8 cellular contexts compared by ENCODE assay signal in genomic region chr11:73779084-73779902, GRCh38. TPM values are rescaled to one million over a fixed set of nuclear protein-coding genes. Genes with fewer than 3 reads are reported as not detected.
DNase-seq lines count a peak whose midpoint lies in the region; ATAC-seq and TF ChIP-seq lines count a peak whose summit lies in the region.

No MANE protein-coding gene starts in this region.

- intact Hi-C loops in Calu3 (cut with micrococcal nuclease; ENCODE audit: unreplicated experiment) = loop anchor here (2.0 kb wide), 1 partner anchor 18 kb away; the partner anchor contains the start of gene RAB6A

- TSS peak; percentile 92 for BruUV-seq in Calu3 (replicated peaks; lab: Mats Ljungman, UMichigan)

- H3K36me3 Mint-ChIP-seq in Calu3 (ENCODE audit: insufficient read depth, unreplicated experiment) (peaks cover 13% of the 10 kb centered on the region), endodermal cell (ENCODE audit: low read depth) (no peaks in the 10 kb centered on the region)

- ATAC-seq in GM21423 (IDR thresholded peaks at IDR 0.05; ENCODE audit: unreplicated experiment) = peak; percentile 99

- H3K27me3 ChIP-seq in HUES48 (ENCODE audit: control insufficient read depth, insufficient read depth, low read length) (no peaks in the 10 kb centered on the region), NT2/D1 (ENCODE audit: insufficient read depth, insufficient read length) (no peaks in the 10 kb centered on the region), endodermal cell (ENCODE audit: control insufficient read depth, insufficient read depth, low read length, poor library complexity, severe bottlenecking) (no peaks in the 10 kb centered on the region)

- peaks cover 5% of the 10 kb centered on the region for H3K4me1 ChIP-seq in HUES48 (ENCODE audit: control insufficient read depth, insufficient read depth, low read length)
- no peaks in the 10 kb centered on the region for H3K4me1 ChIP-seq in NT2/D1 (ENCODE audit: insufficient read depth, insufficient read length)
- H3K4me1 ChIP-seq in endodermal cell (ENCODE audit: control insufficient read depth, insufficient read depth, low read length) = no peaks in the 10 kb centered on the region

- H3K9me3 ChIP-seq in HUES48 (ENCODE audit: control insufficient read depth, insufficient read depth, low read length) (no peaks in the 10 kb centered on the region; the same call in 1 of the 2 replicates), NT2/D1 (ENCODE audit: insufficient read depth, low read length) (no peaks in the 10 kb centered on the region), endodermal cell (ENCODE audit: control insufficient read depth, low read length) (no peaks in the 10 kb centered on the region)

- H3K27ac Mint-ChIP-seq in Calu3 (ENCODE audit: unreplicated experiment) (peak overlapping the region; percentile 92), endodermal cell (peak overlapping the region; percentile 100)

- CTCF ChIA-PET in Calu3 (lab: Charles Lee) = interaction anchor here (0.6 to 2.7 kb wide), 6 partner anchors 9 to 153 kb away, joined by 3 to 26 read pairs (median 4); partner anchors contain the start of genes MRPL48 and RAB6A

- H3K9me3 Mint-ChIP-seq in Calu3 (ENCODE audit: low read depth, unreplicated experiment) (peaks cover 2% of the 10 kb centered on the region), endodermal cell (peaks cover 14% of the 10 kb centered on the region)

- H3K4me3 ChIP-seq in HUES48 (ENCODE audit: low read depth, low read length) = peak overlapping the region; percentile 80
- peak overlapping the region; percentile 54 for H3K4me3 ChIP-seq in NT2/D1 (ENCODE audit: insufficient read length, low read depth)
- peak overlapping the region; percentile 78 for H3K4me3 ChIP-seq in endodermal cell (ENCODE audit: low read length)

- peak overlapping the region; percentile 91 for H3K9ac ChIP-seq in HUES48 (ENCODE audit: low read depth, low read length)
- H3K9ac ChIP-seq in NT2/D1 (ENCODE audit: insufficient read length, low read depth) = peak overlapping the region; percentile 84
- peak overlapping the region; percentile 85 for H3K9ac ChIP-seq in endodermal cell (ENCODE audit: extremely low read depth, low read length, poor library complexity, severe bottlenecking)

- H3K27me3 Mint-ChIP-seq in Calu3 (ENCODE audit: unreplicated experiment) (no peaks in the 10 kb centered on the region), endodermal cell (ENCODE audit: insufficient read depth) (no peaks in the 10 kb centered on the region)

- TF ChIP-seq CTCF in Calu3 (IDR thresholded peaks at IDR 0.05; ENCODE audit: unreplicated experiment) (no peak), endodermal cell (conservative IDR thresholded peaks at IDR 0.05) (no peak)

- WGBS in endodermal cell (ENCODE audit: insufficient coverage in 1 of 2, insufficient read length in 1 of 2), 2 experiments = 1 to 2% methylated on average over 16 to 27 of the region's 30 CpGs

- peaks cover 26% of the 10 kb centered on the region for H3K4me1 Mint-ChIP-seq in Calu3 (ENCODE audit: low read depth, unreplicated experiment)
- H3K4me1 Mint-ChIP-seq in endodermal cell = peaks cover 2% of the 10 kb centered on the region

- H3K4me3 Mint-ChIP-seq in Calu3 (ENCODE audit: low read depth, unreplicated experiment) (peak overlapping the region; percentile 83), endodermal cell (peak overlapping the region; percentile 87)

- peak overlapping the region; percentile 98 for H3K27ac ChIP-seq in HUES48 (ENCODE audit: low read depth, low read length)
- peak overlapping the region; percentile 97 for H3K27ac ChIP-seq in endodermal cell (ENCODE audit: low read depth, low read length)

- H3K36me3 ChIP-seq in HUES48 (ENCODE audit: control insufficient read depth, insufficient read depth, low read length) (no peaks in the 10 kb centered on the region), NT2/D1 (ENCODE audit: insufficient read depth, insufficient read length, low read length) (no peaks in the 10 kb centered on the region), endodermal cell (ENCODE audit: control insufficient read depth, insufficient read depth, low read length) (no peaks in the 10 kb centered on the region)

- DNase-seq in Calu3 = peak; percentile 99
- DNase-seq in NT2/D1 (ENCODE audit: low read depth, low spot score) = peak; percentile 97
- DNase-seq in activated CD8-positive, alpha-beta memory T cell treated with anti-CD3 and anti-CD28 coated beads, Interleukin-2, amount 50 U/mL, for 24 hours (ENCODE audit: extremely low read depth) = peak; percentile 97
- peak; percentile 99 for DNase-seq in endodermal cell
- peak; percentile 99 for DNase-seq in mesenteric fat pad (ENCODE audit: low spot score)
- peak; percentile 93 for DNase-seq in stimulated activated CD8-positive, alpha-beta memory T cell treated with anti-CD3 and anti-CD28 coated beads, Interleukin-15, amount 100 ng/mL, for 1 hour (ENCODE audit: low read depth)

RNA-seq across cellular contexts. Expression of gene MRPL48, which starts 8.4 kb away (rescaled TPM):
- total RNA-seq in Calu3 (2022) (37.5 and 44.5 TPM in 2 replicates), endodermal cell (10 to 100 TPM; 36.4 to 55.3 TPM), mesenteric fat pad (16.8 TPM)
- polyA plus RNA-seq in endodermal cell (2013, experiment 1 of 2) = 51.1 TPM
- polyA plus RNA-seq in endodermal cell (2013, experiment 2 of 2) = 50.3 TPM

RNA-seq across cellular contexts. Expression of gene RAB6A, which starts 18.4 kb away (rescaled TPM):
- total RNA-seq in Calu3 (2022) = 92.3 and 99.5 TPM in 2 replicates
- total RNA-seq in endodermal cell = 10 to 100 TPM; 77.9 to 79.5 TPM
- polyA plus RNA-seq in endodermal cell (2013, experiment 1 of 2) = 82.2 TPM
- polyA plus RNA-seq in endodermal cell (2013, experiment 2 of 2) = 83.5 TPM
- total RNA-seq in mesenteric fat pad = 122 TPM

Comparison
In these comparisons a context has a peak if more than half of its experiments do, and no peak if none do; other contexts are left out.
1. Peak in every context shown above with its lines: DNase-seq, ATAC-seq, H3K4me3 ChIP-seq and H3K27ac ChIP-seq.